Comparison of ENCODE assay signal across 13 cellular contexts in genomic region chr6:30830438-30830837, GRCh38. TPM values are rescaled to one million over a fixed set of nuclear protein-coding genes. Genes with fewer than 3 reads are reported as not detected.
DNase-seq lines count a peak whose midpoint lies in the region; ATAC-seq and TF ChIP-seq lines count a peak whose summit lies in the region.
"Had no signal": no experiment of that assay in that cellular context is flagged by ENCODE, and none has a peak within 500 bp of the region (broad histone marks: within the 10 kb centered on the region; RNA-seq: fewer than 3 reads in every experiment).

No MANE protein-coding gene starts in this region.

- H3K4me3 ChIP-seq in Jurkat, Clone E6-1 (ENCODE audit: low read length) = peak overlapping the region; percentile 22
- no peak overlapping the region for H3K4me3 ChIP-seq in left ventricle myocardium inferior
- H3K4me3 ChIP-seq: MG63, ovary had no signal

- H3K9me3 ChIP-seq in left ventricle myocardium inferior (replicated peaks) = no peaks in the 10 kb centered on the region
- H3K9me3 ChIP-seq: MG63, ovary had no signal

- POLR2A ChIA-PET in T-cell (lab: Charles Lee) = no interaction called here

- H3K27ac Mint-ChIP-seq in T-cell = peak overlapping the region; percentile 97 to 99
- H3K27ac Mint-ChIP-seq in endothelial cell (ENCODE audit: unreplicated experiment) = peak overlapping the region; percentile 67
- H3K27ac Mint-ChIP-seq in stimulated activated effector memory CD8-positive, alpha-beta T cell treated with anti-CD3 and anti-CD28 coated beads, Interleukin-12 subunit alpha, Interleukin-12 subunit beta, amount 100 ng/mL, for 72 hours = peak overlapping the region; percentile 97

- H3K4me3 Mint-ChIP-seq in T-cell = peak overlapping the region; percentile 86 to 93 (median 92)
- no peak overlapping the region for H3K4me3 Mint-ChIP-seq in endothelial cell (ENCODE audit: unreplicated experiment)
- H3K4me3 Mint-ChIP-seq in stimulated activated effector memory CD8-positive, alpha-beta T cell treated with anti-CD3 and anti-CD28 coated beads, Interleukin-12 subunit alpha, Interleukin-12 subunit beta, amount 100 ng/mL, for 72 hours = peak overlapping the region; percentile 75

- no peaks in the 10 kb centered on the region for H3K27me3 Mint-ChIP-seq in T-cell
- H3K27me3 Mint-ChIP-seq in endothelial cell (ENCODE audit: unreplicated experiment) = peaks cover 7% of the 10 kb centered on the region

- no peak overlapping the region for H3K27ac ChIP-seq in left ventricle myocardium inferior (replicated peaks)
- H3K27ac ChIP-seq: epithelial cell of prostate, ovary had no signal

- H3K9me3 Mint-ChIP-seq in T-cell (no peaks in the 10 kb centered on the region), endothelial cell (ENCODE audit: unreplicated experiment) (no peaks in the 10 kb centered on the region)
- H3K9me3 Mint-ChIP-seq in stimulated activated effector memory CD8-positive, alpha-beta T cell treated with anti-CD3 and anti-CD28 coated beads, Interleukin-12 subunit alpha, Interleukin-12 subunit beta, amount 100 ng/mL, for 72 hours = no peaks in the 10 kb centered on the region

- TF ChIP-seq CTCF in endothelial cell (IDR thresholded peaks at IDR 0.05; ENCODE audit: unreplicated experiment) (no peak), left ventricle myocardium inferior (IDR thresholded peaks at IDR 0.05; ENCODE audit: borderline replicate concordance) (no peak)

- H3K4me1 ChIP-seq in left ventricle myocardium inferior = peaks cover 17% of the 10 kb centered on the region

- H3K36me3 Mint-ChIP-seq in T-cell (peaks cover 14% of the 10 kb centered on the region), endothelial cell (ENCODE audit: low read depth, unreplicated experiment) (no peaks in the 10 kb centered on the region)
- peaks cover 23% of the 10 kb centered on the region for H3K36me3 Mint-ChIP-seq in stimulated activated effector memory CD8-positive, alpha-beta T cell treated with anti-CD3 and anti-CD28 coated beads, Interleukin-12 subunit alpha, Interleukin-12 subunit beta, amount 100 ng/mL, for 72 hours

- no peaks in the 10 kb centered on the region for H3K36me3 ChIP-seq in left ventricle myocardium inferior
- H3K36me3 ChIP-seq: MG63, ovary had no signal

- peaks cover 69 to 87% (median 85%) of the 10 kb centered on the region in 3 donors for H3K4me1 Mint-ChIP-seq in T-cell
- H3K4me1 Mint-ChIP-seq in endothelial cell (ENCODE audit: unreplicated experiment) = peaks cover 11% of the 10 kb centered on the region
- peaks cover 62% of the 10 kb centered on the region for H3K4me1 Mint-ChIP-seq in stimulated activated effector memory CD8-positive, alpha-beta T cell treated with anti-CD3 and anti-CD28 coated beads, Interleukin-12 subunit alpha, Interleukin-12 subunit beta, amount 100 ng/mL, for 72 hours

- CTCF ChIA-PET in T-cell (lab: Charles Lee) = interaction anchor here (0.6 to 3.2 kb wide), 10 partner anchors 9 to 288 kb away, joined by 3 to 25 read pairs (median 4); no protein-coding TSS in a partner anchor

- no peaks in the 10 kb centered on the region for H3K27me3 ChIP-seq in left ventricle myocardium inferior (ENCODE audit: low read depth)
- H3K27me3 ChIP-seq: MG63, ovary had no signal

- DNase-seq in Jurkat, Clone E6-1 (ENCODE audit: low read depth, low spot score) = peak; percentile 51
- DNase-seq in T-cell (peak in 13 of 34 experiments; percentile 6 to 33 (median 21)), endothelial cell (ENCODE audit: low spot score) (no peak), SW480 (ENCODE audit: low spot score) (no peak), left ventricle myocardium inferior (no peak)
- no peak for DNase-seq in stimulated activated effector memory CD8-positive, alpha-beta T cell treated with anti-CD3 and anti-CD28 coated beads, Interleukin-12 subunit alpha, Interleukin-12 subunit beta, amount 100 ng/mL, for 72 hours (ENCODE audit: low spot score in 2 of 2)
- DNase-seq: DMS53, MG63, NCI-H774, ovary, T1000 had no signal

- intact Hi-C loops in left ventricle myocardium inferior (cut with micrococcal nuclease) = no loop called here

- peak in 3 of 4 experiments; percentile 49 to 56 (median 51) for ATAC-seq in T-cell (replicated peaks in 1 of 4)
- ATAC-seq in stimulated activated effector memory CD8-positive, alpha-beta T cell treated with anti-CD3 and anti-CD28 coated beads, Interleukin-12 subunit alpha, Interleukin-12 subunit beta, amount 100 ng/mL, for 72 hours = no peak
- ATAC-seq in HG03571 (IDR thresholded peaks at IDR 0.05; ENCODE audit: unreplicated experiment) = no peak

RNA-seq across cellular contexts. Expression of gene DDR1, which starts 53.9 kb away (rescaled TPM):
- 12.3 TPM for polyA plus RNA-seq in Jurkat, Clone E6-1 (2012; ENCODE audit: insufficient read depth, insufficient read length)
- total RNA-seq in T-cell = 10 to 100 TPM in 4 of 5 donors, 1 to 10 TPM in 1; 8.8 to 23.9 (median 19.3) TPM
- 8.2 TPM for total RNA-seq in endothelial cell (ENCODE audit: unreplicated experiment)
- total RNA-seq in left ventricle myocardium inferior = 28.2 TPM

Comparison
In these comparisons a context has a peak if more than half of its experiments do, and no peak if none do; other contexts are left out.
1. ATAC-seq: peak in T-cell (3 of 4); none in stimulated activated effector memory CD8-positive, alpha-beta T cell treated with anti-CD3 and anti-CD28 coated beads, Interleukin-12 subunit alpha, Interleukin-12 subunit beta, amount 100 ng/mL, for 72 hours (single experiment) and HG03571 (single experiment).
2. Peak in every context shown above with its lines, with median percentiles within 50 percentile points of each other: H3K27ac Mint-ChIP-seq.